Comparison of ENCODE assay signal across 8 cellular contexts in genomic region chr16:2507052-2507678, GRCh38.
DNase-seq lines count a peak whose midpoint lies in the region; ATAC-seq and TF ChIP-seq lines count a peak whose summit lies in the region.
"Had no signal": no experiment of that assay in that cellular context is flagged by ENCODE, and none has a peak within 500 bp of the region (broad histone marks: within the 10 kb centered on the region; RNA-seq: fewer than 3 reads in every experiment).

No MANE protein-coding gene starts in this region.

- no peak for DNase-seq in stimulated activated naive CD8-positive, alpha-beta T cell treated with anti-CD3 and anti-CD28 coated beads, Interleukin-15, amount 100 ng/mL, for 72 hours
- DNase-seq in NCI-H2081 (lab: John Stamatoyannopoulos, UW): no peak
- DNase-seq in NCI-H187 (lab: John Stamatoyannopoulos, UW): no peak
- no peak for DNase-seq in T-helper 1 cell
- DNase-seq: NCI-H1436 treated with DMSO at 0.1 percent for 48 hours had no signal

- H3K27me3 Mint-ChIP-seq in dendritic cell treated with granulocyte-macrophage colony-stimulating factor and Interleukin-4, amounts not matched to agents 40 ng/mL and 50 ng/mL, for 4 days: peaks cover under 1% of the 10 kb centered on the region
- H3K27me3 Mint-ChIP-seq in stimulated activated naive CD8-positive, alpha-beta T cell treated with anti-CD3 and anti-CD28 coated beads, Interleukin-15, amount 100 ng/mL, for 72 hours: no peaks in the 10 kb centered on the region

- H3K4me1 Mint-ChIP-seq in dendritic cell treated with granulocyte-macrophage colony-stimulating factor and Interleukin-4, amounts not matched to agents 40 ng/mL and 50 ng/mL, for 4 days (ENCODE audit: low read depth): peaks cover 87% of the 10 kb centered on the region
- H3K4me1 Mint-ChIP-seq in stimulated activated naive CD8-positive, alpha-beta T cell treated with anti-CD3 and anti-CD28 coated beads, Interleukin-15, amount 100 ng/mL, for 72 hours: peaks cover 20% of the 10 kb centered on the region

- intact Hi-C loops in dendritic cell treated with granulocyte-macrophage colony-stimulating factor and Interleukin-4, amounts not matched to agents 40 ng/mL and 50 ng/mL, for 4 days (cut with micrococcal nuclease): loop anchor here (10.0 kb wide), 1 partner anchor 242 kb away; the partner anchor contains the start of gene RNPS1

- peak; percentile 31 for TF ChIP-seq POLR2A in GM19193 (IDR thresholded peaks at IDR 0.05; ENCODE audit: extremely low read depth, insufficient read depth, insufficient read length)

- H3K27ac Mint-ChIP-seq in dendritic cell treated with granulocyte-macrophage colony-stimulating factor and Interleukin-4, amounts not matched to agents 40 ng/mL and 50 ng/mL, for 4 days: peak overlapping the region; percentile 99
- H3K27ac Mint-ChIP-seq in stimulated activated naive CD8-positive, alpha-beta T cell treated with anti-CD3 and anti-CD28 coated beads, Interleukin-15, amount 100 ng/mL, for 72 hours: peak overlapping the region in 1 of 2 donors; percentile 72

- peak overlapping the region; percentile 75 for H3K4me3 Mint-ChIP-seq in dendritic cell treated with granulocyte-macrophage colony-stimulating factor and Interleukin-4, amounts not matched to agents 40 ng/mL and 50 ng/mL, for 4 days
- H3K4me3 Mint-ChIP-seq in stimulated activated naive CD8-positive, alpha-beta T cell treated with anti-CD3 and anti-CD28 coated beads, Interleukin-15, amount 100 ng/mL, for 72 hours: no peak overlapping the region

- H3K36me3 Mint-ChIP-seq in dendritic cell treated with granulocyte-macrophage colony-stimulating factor and Interleukin-4, amounts not matched to agents 40 ng/mL and 50 ng/mL, for 4 days (ENCODE audit: low read depth): peaks cover 6% of the 10 kb centered on the region

- peak; percentile 39 for ATAC-seq in HG03457 (IDR thresholded peaks at IDR 0.05; ENCODE audit: unreplicated experiment)
- peak; percentile 59 for ATAC-seq in stimulated activated naive CD8-positive, alpha-beta T cell treated with anti-CD3 and anti-CD28 coated beads, Interleukin-15, amount 100 ng/mL, for 72 hours

- no peaks in the 10 kb centered on the region for H3K9me3 Mint-ChIP-seq in dendritic cell treated with granulocyte-macrophage colony-stimulating factor and Interleukin-4, amounts not matched to agents 40 ng/mL and 50 ng/mL, for 4 days
- no peaks in the 10 kb centered on the region for H3K9me3 Mint-ChIP-seq in stimulated activated naive CD8-positive, alpha-beta T cell treated with anti-CD3 and anti-CD28 coated beads, Interleukin-15, amount 100 ng/mL, for 72 hours
